Comparison of ENCODE assay signal across 33 cellular contexts in the genomic region with DNA sequence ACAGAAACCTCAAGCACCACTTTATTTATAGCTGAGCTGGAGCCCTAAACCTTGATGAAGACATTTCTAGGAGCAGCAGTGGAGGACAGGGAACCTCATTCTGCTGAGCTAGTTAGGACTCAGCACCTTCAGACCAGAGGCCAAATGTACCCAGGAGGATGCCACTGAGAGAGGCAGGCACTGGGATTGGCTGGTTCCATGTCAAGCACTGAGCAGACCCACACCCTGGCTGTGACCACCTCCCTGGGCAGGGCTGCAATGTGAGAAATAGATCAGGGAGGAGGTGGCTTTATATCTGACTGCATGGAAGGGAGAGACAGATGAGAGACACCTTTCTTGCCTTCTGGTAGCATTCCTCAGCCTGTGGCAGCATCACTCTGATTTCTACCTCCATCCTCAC.
"Had no signal": no experiment of that assay in that cellular context is flagged by ENCODE, and none has a peak within 500 bp of the region (broad histone marks: within the 10 kb centered on the region; RNA-seq: fewer than 3 reads in every experiment).

No MANE protein-coding gene starts in this region.

- H3K9me3 ChIP-seq: adrenal gland, body of pancreas, breast epithelium had no signal

- H3K4me1 ChIP-seq: adrenal gland, ascending aorta, body of pancreas, breast epithelium had no signal

- ATAC-seq: activated naive CD4-positive, alpha-beta T cell treated with anti-CD3 and anti-CD28 coated beads, Interleukin-2, amount 50 U/mL, for 72 hours; activated naive CD8-positive, alpha-beta T cell treated with anti-CD3 and anti-CD28 coated beads, Interleukin-2, amount 50 U/mL, for 24 hours; activated T-cell treated with anti-CD3 and anti-CD28 coated beads, Interleukin-2, amount 50 U/mL, for 4 hours; activated T-cell treated with anti-CD3 and anti-CD28 coated beads, Interleukin-2, amount 50 U/mL, for 72 hours; activated T-helper 17 cell treated with anti-CD3 and anti-CD28 coated beads, Interleukin-2, amount 50 U/mL, for 72 hours; body of pancreas had no signal

- H3K27me3 ChIP-seq: adrenal gland, ascending aorta, body of pancreas, brain microvascular endothelial cell, breast epithelium had no signal

- FAIRE-seq: astrocyte had no signal

- DNase-seq: activated effector memory CD4-positive, alpha-beta T cell treated with anti-CD3 and anti-CD28 coated beads, Interleukin-2, amount 50 U/mL, for 16 hours; activated effector memory CD4-positive, alpha-beta T cell treated with Interleukin-2 at 50 U/mL for 16 hours; activated gamma-delta T cell; activated gamma-delta T cell treated with Interleukin-2 at 50 U/mL for 16 hours; activated naive CD4-positive, alpha-beta T cell; activated naive CD4-positive, alpha-beta T cell treated with anti-CD3 and anti-CD28 coated beads for 36 hours; activated naive CD4-positive, alpha-beta T cell treated with anti-CD3 and anti-CD28 coated beads, Interleukin-2, amount 10 ng/mL, durations not matched to agents 7 days and 5 days; activated naive CD4-positive, alpha-beta T cell treated with anti-CD3 and anti-CD28 coated beads, Interleukin-2, amount 50 U/mL, for 16 hours; activated naive CD4-positive, alpha-beta T cell treated with Interleukin-2 at 50 U/mL for 16 hours; activated naive CD8-positive, alpha-beta T cell treated with anti-CD3 and anti-CD28 coated beads for 36 hours; activated naive CD8-positive, alpha-beta T cell treated with anti-CD3 and anti-CD28 coated beads, Interleukin-2, amount 10 ng/mL, durations not matched to agents 7 days and 5 days; activated naive CD8-positive, alpha-beta T cell treated with anti-CD3 and anti-CD28 coated beads, Interleukin-2, amount 50 U/mL, for 24 hours; activated T-cell treated with anti-CD3 and anti-CD28 coated beads, Interleukin-2, amount 50 U/mL, for 1 hour; activated T-cell treated with anti-CD3 and anti-CD28 coated beads, Interleukin-2, amount 50 U/mL, for 24 hours; activated T-cell treated with anti-CD3 and anti-CD28 coated beads, Interleukin-2, amount 50 U/mL, for 4 hours; activated T-cell treated with anti-CD3 and anti-CD28 coated beads, Interleukin-2, amount 50 U/mL, for 48 hours; activated T-cell treated with anti-CD3 and anti-CD28 coated beads, Interleukin-2, amount 50 U/mL, for 72 hours; adrenal gland; amniotic stem cell; amygdala; anterior cingulate cortex; aorta; body of pancreas; brain microvascular endothelial cell; caudate nucleus; central memory CD4-positive, alpha-beta T cell; cerebellar nuclear complex had no signal

- H3K4me3 ChIP-seq: adrenal gland, ascending aorta, body of pancreas, breast epithelium, cardiac muscle cell had no signal

- H3K27ac ChIP-seq: adrenal gland, ascending aorta, body of pancreas, brain microvascular endothelial cell, breast epithelium, cardiac muscle cell had no signal

- H3K36me3 ChIP-seq: adrenal gland, ascending aorta, brain microvascular endothelial cell, breast epithelium, cardiac muscle cell had no signal
